8 cellular contexts compared by ENCODE assay signal in genomic region chr14:75660238-75660629, GRCh38. TPM values are rescaled to one million over a fixed set of nuclear protein-coding genes. Genes with fewer than 3 reads are reported as not detected.
DNase-seq lines count a peak whose midpoint lies in the region; ATAC-seq and TF ChIP-seq lines count a peak whose summit lies in the region.

No MANE protein-coding gene starts in this region.

- H3K4ac ChIP-seq in mesenchymal stem cell (ENCODE audit: low read depth in 1 of 2, low read length in 2 of 2), result peak overlapping the region in 1 of 2 experiments; percentile 40

- H2AFZ ChIP-seq in mesenchymal stem cell (ENCODE audit: low read depth, low read length), result no peak overlapping the region

- H3K27me3 Mint-ChIP-seq in MCF 10A (ENCODE audit: insufficient read depth, unreplicated experiment), result no peaks in the 10 kb centered on the region

- TF ChIP-seq CTCF in left ventricle myocardium inferior (IDR thresholded peaks at IDR 0.05; ENCODE audit: borderline replicate concordance), result no peak
- no peak for TF ChIP-seq CTCF in MCF 10A (IDR thresholded peaks at IDR 0.05; ENCODE audit: unreplicated experiment)
- TF ChIP-seq CTCF in vagina (IDR thresholded peaks at IDR 0.05), result no peak

- no peak overlapping the region for H2AK5ac ChIP-seq in mesenchymal stem cell (ENCODE audit: low read length, severe bottlenecking)

- peak overlapping the region in 1 of 2 experiments; percentile 45 for H2BK12ac ChIP-seq in mesenchymal stem cell (ENCODE audit: low read length in 2 of 2)

- H3K79me1 ChIP-seq in mesenchymal stem cell (replicated peaks; ENCODE audit: low read length, poor library complexity, severe bottlenecking), result peaks cover 24% of the 10 kb centered on the region

- no peak for TF ChIP-seq POLR2A in vagina (IDR thresholded peaks at IDR 0.05)

- H3K36me3 ChIP-seq in left ventricle myocardium inferior, result peaks cover 20% of the 10 kb centered on the region
- H3K36me3 ChIP-seq in mesenchymal stem cell (ENCODE audit: control insufficient read depth in 1 of 2, insufficient read depth in 2 of 2, low read depth in 1 of 2, low read length in 2 of 2), result peaks cover 1 to 44% of the 10 kb centered on the region in 2 experiments
- H3K36me3 ChIP-seq in vagina, result peaks cover 0 to 15% of the 10 kb centered on the region in 2 donors

- WGBS in mesenchymal stem cell, result 7% methylated on average over 3 of the region's 4 CpGs

- H3K36me3 Mint-ChIP-seq in MCF 10A (ENCODE audit: insufficient read depth, unreplicated experiment), result peaks cover 20% of the 10 kb centered on the region

- CTCF ChIA-PET in MCF 10A (lab: Yijun Ruan, JAX), result interaction anchor here (0.6 to 13.9 kb wide), 5 partner anchors 50 to 1655 kb away, joined by 3 to 470 read pairs (median 3); partner anchors contain the start of gene FLVCR2

- POLR2A ChIA-PET in MCF 10A (lab: Yijun Ruan, JAX), result interaction anchor here (0.6 to 18.0 kb wide), 23 partner anchors 11 to 1575 kb away, joined by 3 to 230 read pairs (median 4); partner anchors contain the start of genes FLVCR2, NEK9 and TGFB3

- peak overlapping the region; percentile 61 to 77 for H3K18ac ChIP-seq in mesenchymal stem cell (ENCODE audit: low read depth in 1 of 2, low read length in 2 of 2)

- intact Hi-C loops in left ventricle myocardium inferior (cut with micrococcal nuclease) (no loop called here), Right ventricle myocardium superior (cut with DNase I) (no loop called here), MCF 10A (cut with micrococcal nuclease) (loop anchor here (5.0 kb wide), 1 partner anchor 322 kb away; the partner anchor contains the start of gene TGFB3), vagina (cut with DNase I) (no loop called here)

- peak overlapping the region; percentile 98 for H3K4me3 Mint-ChIP-seq in MCF 10A (ENCODE audit: unreplicated experiment)

- H3K4me2 ChIP-seq in mesenchymal stem cell (ENCODE audit: low read length, poor library complexity, severe bottlenecking), result peak overlapping the region; percentile 73

- no peak for ATAC-seq in Right ventricle myocardium superior (ENCODE audit: poor library complexity)
- no peak for ATAC-seq in GM18909 (IDR thresholded peaks at IDR 0.05; ENCODE audit: poor library complexity, unreplicated experiment)

- peaks cover 17% of the 10 kb centered on the region for H3K4me1 Mint-ChIP-seq in MCF 10A (ENCODE audit: insufficient read depth, unreplicated experiment)

- no peak overlapping the region for H3K14ac ChIP-seq in mesenchymal stem cell (ENCODE audit: low read length in 2 of 2)

- H3K27me3 ChIP-seq in left ventricle myocardium inferior (ENCODE audit: low read depth) (no peaks in the 10 kb centered on the region), mesenchymal stem cell (ENCODE audit: control insufficient read depth in 1 of 2, insufficient read depth in 1 of 2, low read length in 2 of 2) (no peaks in the 10 kb centered on the region), vagina (no peaks in the 10 kb centered on the region)

- BruUV-seq in MCF 10A (replicated peaks; lab: Mats Ljungman, UMichigan), result TSS peak; percentile 62

- no peak overlapping the region for H4K91ac ChIP-seq in mesenchymal stem cell (ENCODE audit: low read length)

- no peaks in the 10 kb centered on the region for H3K9me3 ChIP-seq in left ventricle myocardium inferior (replicated peaks)
- H3K9me3 ChIP-seq in mesenchymal stem cell (ENCODE audit: control insufficient read depth, low read length), result no peaks in the 10 kb centered on the region
- H3K9me3 ChIP-seq in vagina, result no peaks in the 10 kb centered on the region

- H2BK5ac ChIP-seq in mesenchymal stem cell (ENCODE audit: low read depth, low read length, poor library complexity, severe bottlenecking), result no peak overlapping the region

- no peaks in the 10 kb centered on the region for H3K9me3 Mint-ChIP-seq in MCF 10A (ENCODE audit: unreplicated experiment)

- DNase-seq in left ventricle myocardium inferior, result no peak
- no peak for DNase-seq in Right ventricle myocardium superior
- DNase-seq in MCF 10A (ENCODE audit: unreplicated experiment), result no peak
- DNase-seq in mesenchymal stem cell, result no peak
- DNase-seq in vagina (ENCODE audit: extremely low spot score in 2 of 2), result no peak
- DNase-seq in NCI-H2196 (lab: John Stamatoyannopoulos, UW; ENCODE audit: unreplicated experiment), result no peak
- DNase-seq in NCI-H1092 (lab: John Stamatoyannopoulos, UW), result no peak

- H3K4me1 ChIP-seq in left ventricle myocardium inferior (peaks cover 27% of the 10 kb centered on the region), mesenchymal stem cell (ENCODE audit: control insufficient read depth, insufficient read depth, low read depth, low read length) (peaks cover 5% of the 10 kb centered on the region), vagina (peaks cover 23% of the 10 kb centered on the region)

- no peak overlapping the region for H2BK120ac ChIP-seq in mesenchymal stem cell (ENCODE audit: low read depth, low read length)

- H2BK15ac ChIP-seq in mesenchymal stem cell (ENCODE audit: low read depth, poor library complexity, severe bottlenecking), result no peak overlapping the region

- peak overlapping the region; percentile 97 for H3K27ac Mint-ChIP-seq in MCF 10A (ENCODE audit: low read depth, unreplicated experiment)

- H3K27ac ChIP-seq in left ventricle myocardium inferior (replicated peaks) (peak overlapping the region; percentile 85), mesenchymal stem cell (ENCODE audit: low read length, poor library complexity, severe bottlenecking) (peak overlapping the region; percentile 18), vagina (peak overlapping the region; percentile 89)

- peak overlapping the region; percentile 71 for H4K8ac ChIP-seq in mesenchymal stem cell (ENCODE audit: low read length)

- H3K23ac ChIP-seq in mesenchymal stem cell (ENCODE audit: low read length in 2 of 2), result no peak overlapping the region

- H3K4me3 ChIP-seq in left ventricle myocardium inferior (peak overlapping the region; percentile 91), mesenchymal stem cell (ENCODE audit: insufficient read depth in 1 of 2, low read depth in 1 of 2, low read length in 2 of 2) (peak overlapping the region; percentile 71 to 88), vagina (peak overlapping the region; percentile 76 to 97)

- H3K9ac ChIP-seq in mesenchymal stem cell (ENCODE audit: low read length), result peak overlapping the region; percentile 94

RNA-seq across cellular contexts. Expression of gene ERG28, which starts 0.4 kb away (rescaled TPM):
- total RNA-seq in left ventricle myocardium inferior (6.8 TPM), Right ventricle myocardium superior (5.9 TPM), MCF 10A (2022) (10.4 and 11.1 TPM in 2 replicates), vagina (9.6 TPM)
- 84.7 TPM for polyA plus RNA-seq in mesenchymal stem cell (2013, experiment 1 of 2)
- 84.6 TPM for polyA plus RNA-seq in mesenchymal stem cell (2013, experiment 2 of 2)

RNA-seq across cellular contexts. Expression of gene TTLL5, which starts 0.8 kb away (rescaled TPM):
- total RNA-seq in left ventricle myocardium inferior, result 16.3 TPM
- total RNA-seq in Right ventricle myocardium superior, result 15.1 TPM
- total RNA-seq in MCF 10A (2022), result 29.0 and 31.7 TPM in 2 replicates
- 18.6 TPM for polyA plus RNA-seq in mesenchymal stem cell (2013, experiment 1 of 2)
- 17.5 TPM for polyA plus RNA-seq in mesenchymal stem cell (2013, experiment 2 of 2)
- 43.0 TPM for total RNA-seq in vagina

Comparison
In these comparisons a context has a peak if more than half of its experiments do, and no peak if none do; other contexts are left out.
1. H3K27ac ChIP-seq: peak in every context shown above with its lines; median percentile 89 in vagina; 85 in left ventricle myocardium inferior; 18 in mesenchymal stem cell.